In the genomic region with DNA sequence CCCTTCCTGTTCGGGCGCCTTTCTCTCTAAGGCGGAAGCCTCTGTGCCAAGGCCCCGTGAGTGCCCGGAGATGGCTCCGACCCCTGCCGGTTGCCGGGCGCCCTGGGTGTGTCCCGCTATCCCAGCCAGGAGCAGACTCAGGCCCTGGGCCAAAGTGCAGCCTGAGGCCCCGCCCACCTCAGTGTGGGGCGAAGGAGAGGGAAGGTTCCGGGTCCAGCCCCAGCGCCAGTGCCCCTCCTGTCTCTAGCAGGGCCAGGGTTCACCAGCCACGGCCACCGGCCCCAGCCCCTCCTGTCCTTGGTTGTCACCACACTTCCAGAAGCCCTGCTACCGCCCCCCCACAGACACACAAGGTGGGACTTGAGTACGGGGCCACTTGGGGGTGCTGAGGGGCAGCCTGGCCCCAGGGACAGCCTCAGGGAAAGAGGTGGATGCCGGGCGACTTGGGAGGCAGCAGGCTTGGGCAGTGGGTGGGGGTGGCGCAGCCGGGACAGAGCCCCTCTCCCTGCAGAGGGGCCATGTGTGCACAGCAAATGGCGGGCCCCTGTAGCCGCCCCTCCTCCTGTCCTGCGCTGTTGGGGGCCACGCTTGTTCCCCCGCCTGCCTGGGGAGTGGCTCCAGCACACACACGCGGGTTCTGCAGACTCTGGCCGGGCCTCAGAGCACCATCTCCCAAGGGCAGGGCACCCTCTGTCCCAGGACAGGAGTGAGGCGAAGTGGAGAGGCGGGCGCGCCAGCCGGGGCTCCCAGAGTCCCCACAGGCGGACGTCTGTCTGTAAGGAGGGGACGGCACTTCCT, we compare ENCODE assay signal across 1 cellular context.
A peak's percentile ranks its signal among the peaks of the same experiment; 100 is the strongest.
TF ChIP-seq lines count a peak whose summit lies in the region.

No MANE protein-coding gene starts in this region.

TF ChIP-seq in HepG2, 621 proteins besides CTCF, POLR2A, EP300 and RAD21 (continued from another document and continues in another):
- TF ChIP-seq ARNTL (CRISPR knock-in tag; IDR thresholded peaks at IDR 0.05) (peak; percentile 74; the same call in 1 of the 2 replicates), NCOA2 (CRISPR knock-in tag; IDR thresholded peaks at IDR 0.05) (peak; percentile 57), ZNF33B (CRISPR knock-in tag; IDR thresholded peaks at IDR 0.05) (0 out of 2 replicates have a peak, but pooled peaks have one; percentile 77), WIZ (CRISPR knock-in tag; IDR thresholded peaks at IDR 0.05) (peak; percentile 77; the same call in 1 of the 2 replicates), SP1 (IDR thresholded peaks at IDR 0.05) (no peak), SP1 (CRISPR knock-in tag; IDR thresholded peaks at IDR 0.05) (peak; percentile 90; the same call in 1 of the 2 replicates), MYC (CRISPR knock-in tag; IDR thresholded peaks at IDR 0.05; ENCODE audit: borderline replicate concordance) (peak; percentile 81), ZNF451 (CRISPR knock-in tag; IDR thresholded peaks at IDR 0.05) (peak; percentile 46; the same call in 1 of the 2 replicates), ZNF34 (CRISPR knock-in tag; IDR thresholded peaks at IDR 0.05; ENCODE audit: borderline replicate concordance) (peak; percentile 85; the same call in 1 of the 2 replicates), SRSF1 (optimal IDR thresholded peaks at IDR 0.05; ENCODE audit: low read depth, low read length) (peak; percentile 42), ATAD3A (CRISPR knock-in tag; IDR thresholded peaks at IDR 0.05) (no peak), PRPF4 (IDR thresholded peaks at IDR 0.05; ENCODE audit: low read depth, low read length, poor library complexity, severe bottlenecking) (no peak), JUN (CRISPR knock-in tag; IDR thresholded peaks at IDR 0.05) (peak; percentile 60; the same call in 1 of the 2 replicates), CBX1 (IDR thresholded peaks at IDR 0.05; ENCODE audit: low read depth) (no peak), NFYC (CRISPR knock-in tag; IDR thresholded peaks at IDR 0.05) (no peak), PAX8 (CRISPR knock-in tag; IDR thresholded peaks at IDR 0.05; ENCODE audit: borderline replicate concordance) (no peak; the same call in 1 of the 2 replicates), BRD4 (CRISPR knock-in tag; IDR thresholded peaks at IDR 0.05) (peak; percentile 73; the same call in 1 of the 2 replicates), ZNF678 (CRISPR knock-in tag; IDR thresholded peaks at IDR 0.05) (peak; percentile 16; the same call in 1 of the 2 replicates), STAT5B (CRISPR knock-in tag; IDR thresholded peaks at IDR 0.05) (no peak), MEF2D (CRISPR knock-in tag; IDR thresholded peaks at IDR 0.05) (peak; percentile 86), SUZ12 (IDR thresholded peaks at IDR 0.05; ENCODE audit: low read depth, low read length) (no peak), ZNF44 (CRISPR knock-in tag; IDR thresholded peaks at IDR 0.05) (peak; percentile 85; the same call in 1 of the 2 replicates), ZNF317 (CRISPR knock-in tag; IDR thresholded peaks at IDR 0.05) (peak; percentile 87; the same call in 1 of the 2 replicates), ZNF790 (CRISPR knock-in tag; IDR thresholded peaks at IDR 0.05; ENCODE audit: borderline replicate concordance) (no peak), RBM39 (IDR thresholded peaks at IDR 0.05; ENCODE audit: low read depth, low read length, poor library complexity, severe bottlenecking) (peak; percentile 88), GABPA (IDR thresholded peaks at IDR 0.05; ENCODE audit: low read depth, low read length) (0 out of 2 replicates have a peak, but pooled peaks have one; percentile 18), GABPA (CRISPR knock-in tag; IDR thresholded peaks at IDR 0.05; ENCODE audit: low read depth) (peak; percentile 69), IKZF4 (CRISPR knock-in tag; IDR thresholded peaks at IDR 0.05; ENCODE audit: borderline replicate concordance, low read depth, not compliant biosample characterization) (no peak), SMAD1 (CRISPR knock-in tag; IDR thresholded peaks at IDR 0.05; ENCODE audit: borderline replicate concordance, low read depth) (no peak), ZNF430 (CRISPR knock-in tag; IDR thresholded peaks at IDR 0.05) (peak; percentile 94), MED13 (CRISPR knock-in tag; IDR thresholded peaks at IDR 0.05) (peak; percentile 62; the same call in 1 of the 2 replicates), GLI4 (CRISPR knock-in tag; IDR thresholded peaks at IDR 0.05; ENCODE audit: borderline replicate concordance) (peak; percentile 71; the same call in 1 of the 2 replicates), NR2F1 (CRISPR knock-in tag; IDR thresholded peaks at IDR 0.05) (peak in 1 of 2 experiments; percentile 47; a peak in 1 of 4 replicates), ZNF768 (CRISPR knock-in tag; IDR thresholded peaks at IDR 0.05) (no peak), NBN (conservative IDR thresholded peaks at IDR 0.05) (no peak), SALL2 (CRISPR knock-in tag; IDR thresholded peaks at IDR 0.05) (peak; percentile 93), ZNF501 (CRISPR knock-in tag; IDR thresholded peaks at IDR 0.05) (peak; percentile 80), CHD2 (IDR thresholded peaks at IDR 0.05; ENCODE audit: low read depth, low read length) (no peak), BCL6 (CRISPR knock-in tag; IDR thresholded peaks at IDR 0.05) (peak; percentile 15; the same call in 1 of the 2 replicates), PCBP1 (IDR thresholded peaks at IDR 0.05; ENCODE audit: borderline replicate concordance, low read depth, low read length) (peak; percentile 16; the same call in 1 of the 2 replicates), TRIM24 (CRISPR knock-in tag; IDR thresholded peaks at IDR 0.05) (no peak), IKZF1 (IDR thresholded peaks at IDR 0.05) (no peak), KLF16 (CRISPR knock-in tag; IDR thresholded peaks at IDR 0.05) (peak in 1 of 2 experiments; percentile 73; a peak in 1 of 4 replicates), STAG1 (CRISPR knock-in tag; IDR thresholded peaks at IDR 0.05) (peak; percentile 22), MXI1 (IDR thresholded peaks at IDR 0.05; ENCODE audit: borderline replicate concordance, low read depth, low read length) (peak; percentile 61; the same call in 1 of the 3 replicates), KDM1A (CRISPR knock-in tag; IDR thresholded peaks at IDR 0.05) (no peak), NR3C1 (CRISPR knock-in tag; IDR thresholded peaks at IDR 0.05) (no peak), ZNF572 (CRISPR knock-in tag; IDR thresholded peaks at IDR 0.05) (0 out of 2 replicates have a peak, but pooled peaks have one; percentile 52)
- TF ChIP-seq, protein P1, sequence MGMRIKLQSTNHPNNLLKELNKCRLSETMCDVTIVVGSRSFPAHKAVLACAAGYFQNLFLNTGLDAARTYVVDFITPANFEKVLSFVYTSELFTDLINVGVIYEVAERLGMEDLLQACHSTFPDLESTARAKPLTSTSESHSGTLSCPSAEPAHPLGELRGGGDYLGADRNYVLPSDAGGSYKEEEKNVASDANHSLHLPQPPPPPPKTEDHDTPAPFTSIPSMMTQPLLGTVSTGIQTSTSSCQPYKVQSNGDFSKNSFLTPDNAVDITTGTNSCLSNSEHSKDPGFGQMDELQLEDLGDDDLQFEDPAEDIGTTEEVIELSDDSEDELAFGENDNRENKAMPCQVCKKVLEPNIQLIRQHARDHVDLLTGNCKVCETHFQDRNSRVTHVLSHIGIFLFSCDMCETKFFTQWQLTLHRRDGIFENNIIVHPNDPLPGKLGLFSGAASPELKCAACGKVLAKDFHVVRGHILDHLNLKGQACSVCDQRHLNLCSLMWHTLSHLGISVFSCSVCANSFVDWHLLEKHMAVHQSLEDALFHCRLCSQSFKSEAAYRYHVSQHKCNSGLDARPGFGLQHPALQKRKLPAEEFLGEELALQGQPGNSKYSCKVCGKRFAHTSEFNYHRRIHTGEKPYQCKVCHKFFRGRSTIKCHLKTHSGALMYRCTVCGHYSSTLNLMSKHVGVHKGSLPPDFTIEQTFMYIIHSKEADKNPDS (CRISPR knock-in tag; IDR thresholded peaks at IDR 0.05) = no peak
- TF ChIP-seq, protein P2, sequence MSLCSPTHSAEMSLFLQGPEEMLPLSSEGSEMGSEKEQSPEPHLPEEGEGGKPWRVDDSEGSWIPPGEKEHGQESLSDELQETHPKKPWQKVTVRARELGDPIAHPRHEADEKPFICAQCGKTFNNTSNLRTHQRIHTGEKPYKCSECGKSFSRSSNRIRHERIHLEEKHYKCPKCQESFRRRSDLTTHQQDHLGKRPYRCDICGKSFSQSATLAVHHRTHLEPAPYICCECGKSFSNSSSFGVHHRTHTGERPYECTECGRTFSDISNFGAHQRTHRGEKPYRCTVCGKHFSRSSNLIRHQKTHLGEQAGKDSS (CRISPR knock-in tag; IDR thresholded peaks at IDR 0.05; ENCODE audit: borderline replicate concordance, low read depth) = 0 out of 2 replicates have a peak, but pooled peaks have one; percentile 7
- TF ChIP-seq, protein P3, sequence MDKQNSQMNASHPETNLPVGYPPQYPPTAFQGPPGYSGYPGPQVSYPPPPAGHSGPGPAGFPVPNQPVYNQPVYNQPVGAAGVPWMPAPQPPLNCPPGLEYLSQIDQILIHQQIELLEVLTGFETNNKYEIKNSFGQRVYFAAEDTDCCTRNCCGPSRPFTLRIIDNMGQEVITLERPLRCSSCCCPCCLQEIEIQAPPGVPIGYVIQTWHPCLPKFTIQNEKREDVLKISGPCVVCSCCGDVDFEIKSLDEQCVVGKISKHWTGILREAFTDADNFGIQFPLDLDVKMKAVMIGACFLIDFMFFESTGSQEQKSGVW (CRISPR knock-in tag; IDR thresholded peaks at IDR 0.05; ENCODE audit: borderline replicate concordance) = no peak
- TF ChIP-seq, protein P4, sequence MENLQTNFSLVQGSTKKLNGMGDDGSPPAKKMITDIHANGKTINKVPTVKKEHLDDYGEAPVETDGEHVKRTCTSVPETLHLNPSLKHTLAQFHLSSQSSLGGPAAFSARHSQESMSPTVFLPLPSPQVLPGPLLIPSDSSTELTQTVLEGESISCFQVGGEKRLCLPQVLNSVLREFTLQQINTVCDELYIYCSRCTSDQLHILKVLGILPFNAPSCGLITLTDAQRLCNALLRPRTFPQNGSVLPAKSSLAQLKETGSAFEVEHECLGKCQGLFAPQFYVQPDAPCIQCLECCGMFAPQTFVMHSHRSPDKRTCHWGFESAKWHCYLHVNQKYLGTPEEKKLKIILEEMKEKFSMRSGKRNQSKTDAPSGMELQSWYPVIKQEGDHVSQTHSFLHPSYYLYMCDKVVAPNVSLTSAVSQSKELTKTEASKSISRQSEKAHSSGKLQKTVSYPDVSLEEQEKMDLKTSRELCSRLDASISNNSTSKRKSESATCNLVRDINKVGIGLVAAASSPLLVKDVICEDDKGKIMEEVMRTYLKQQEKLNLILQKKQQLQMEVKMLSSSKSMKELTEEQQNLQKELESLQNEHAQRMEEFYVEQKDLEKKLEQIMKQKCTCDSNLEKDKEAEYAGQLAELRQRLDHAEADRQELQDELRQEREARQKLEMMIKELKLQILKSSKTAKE (CRISPR knock-in tag; IDR thresholded peaks at IDR 0.05; ENCODE audit: borderline replicate concordance) = peak; percentile 51; the same call in 1 of the 2 replicates
- TF ChIP-seq, protein P5, sequence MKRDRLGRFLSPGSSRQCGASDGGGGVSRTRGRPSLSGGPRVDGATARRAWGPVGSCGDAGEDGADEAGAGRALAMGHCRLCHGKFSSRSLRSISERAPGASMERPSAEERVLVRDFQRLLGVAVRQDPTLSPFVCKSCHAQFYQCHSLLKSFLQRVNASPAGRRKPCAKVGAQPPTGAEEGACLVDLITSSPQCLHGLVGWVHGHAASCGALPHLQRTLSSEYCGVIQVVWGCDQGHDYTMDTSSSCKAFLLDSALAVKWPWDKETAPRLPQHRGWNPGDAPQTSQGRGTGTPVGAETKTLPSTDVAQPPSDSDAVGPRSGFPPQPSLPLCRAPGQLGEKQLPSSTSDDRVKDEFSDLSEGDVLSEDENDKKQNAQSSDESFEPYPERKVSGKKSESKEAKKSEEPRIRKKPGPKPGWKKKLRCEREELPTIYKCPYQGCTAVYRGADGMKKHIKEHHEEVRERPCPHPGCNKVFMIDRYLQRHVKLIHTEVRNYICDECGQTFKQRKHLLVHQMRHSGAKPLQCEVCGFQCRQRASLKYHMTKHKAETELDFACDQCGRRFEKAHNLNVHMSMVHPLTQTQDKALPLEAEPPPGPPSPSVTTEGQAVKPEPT (CRISPR knock-in tag; IDR thresholded peaks at IDR 0.05; ENCODE audit: low read depth) = no peak
- TF ChIP-seq, protein P6, sequence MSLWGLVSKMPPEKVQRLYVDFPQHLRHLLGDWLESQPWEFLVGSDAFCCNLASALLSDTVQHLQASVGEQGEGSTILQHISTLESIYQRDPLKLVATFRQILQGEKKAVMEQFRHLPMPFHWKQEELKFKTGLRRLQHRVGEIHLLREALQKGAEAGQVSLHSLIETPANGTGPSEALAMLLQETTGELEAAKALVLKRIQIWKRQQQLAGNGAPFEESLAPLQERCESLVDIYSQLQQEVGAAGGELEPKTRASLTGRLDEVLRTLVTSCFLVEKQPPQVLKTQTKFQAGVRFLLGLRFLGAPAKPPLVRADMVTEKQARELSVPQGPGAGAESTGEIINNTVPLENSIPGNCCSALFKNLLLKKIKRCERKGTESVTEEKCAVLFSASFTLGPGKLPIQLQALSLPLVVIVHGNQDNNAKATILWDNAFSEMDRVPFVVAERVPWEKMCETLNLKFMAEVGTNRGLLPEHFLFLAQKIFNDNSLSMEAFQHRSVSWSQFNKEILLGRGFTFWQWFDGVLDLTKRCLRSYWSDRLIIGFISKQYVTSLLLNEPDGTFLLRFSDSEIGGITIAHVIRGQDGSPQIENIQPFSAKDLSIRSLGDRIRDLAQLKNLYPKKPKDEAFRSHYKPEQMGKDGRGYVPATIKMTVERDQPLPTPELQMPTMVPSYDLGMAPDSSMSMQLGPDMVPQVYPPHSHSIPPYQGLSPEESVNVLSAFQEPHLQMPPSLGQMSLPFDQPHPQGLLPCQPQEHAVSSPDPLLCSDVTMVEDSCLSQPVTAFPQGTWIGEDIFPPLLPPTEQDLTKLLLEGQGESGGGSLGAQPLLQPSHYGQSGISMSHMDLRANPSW (CRISPR knock-in tag; IDR thresholded peaks at IDR 0.05; ENCODE audit: borderline replicate concordance) = no peak; the same call in 1 of the 2 replicates
- TF ChIP-seq, protein P7, sequence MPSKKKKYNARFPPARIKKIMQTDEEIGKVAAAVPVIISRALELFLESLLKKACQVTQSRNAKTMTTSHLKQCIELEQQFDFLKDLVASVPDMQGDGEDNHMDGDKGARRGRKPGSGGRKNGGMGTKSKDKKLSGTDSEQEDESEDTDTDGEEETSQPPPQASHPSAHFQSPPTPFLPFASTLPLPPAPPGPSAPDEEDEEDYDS (CRISPR knock-in tag; IDR thresholded peaks at IDR 0.05) = peak; percentile 68; the same call in 1 of the 2 replicates
- TF ChIP-seq, protein P8, sequence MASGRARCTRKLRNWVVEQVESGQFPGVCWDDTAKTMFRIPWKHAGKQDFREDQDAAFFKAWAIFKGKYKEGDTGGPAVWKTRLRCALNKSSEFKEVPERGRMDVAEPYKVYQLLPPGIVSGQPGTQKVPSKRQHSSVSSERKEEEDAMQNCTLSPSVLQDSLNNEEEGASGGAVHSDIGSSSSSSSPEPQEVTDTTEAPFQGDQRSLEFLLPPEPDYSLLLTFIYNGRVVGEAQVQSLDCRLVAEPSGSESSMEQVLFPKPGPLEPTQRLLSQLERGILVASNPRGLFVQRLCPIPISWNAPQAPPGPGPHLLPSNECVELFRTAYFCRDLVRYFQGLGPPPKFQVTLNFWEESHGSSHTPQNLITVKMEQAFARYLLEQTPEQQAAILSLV (CRISPR knock-in tag; IDR thresholded peaks at IDR 0.05; ENCODE audit: borderline replicate concordance) = 0 out of 2 replicates have a peak, but pooled peaks have one; percentile 40
- TF ChIP-seq, protein P9, sequence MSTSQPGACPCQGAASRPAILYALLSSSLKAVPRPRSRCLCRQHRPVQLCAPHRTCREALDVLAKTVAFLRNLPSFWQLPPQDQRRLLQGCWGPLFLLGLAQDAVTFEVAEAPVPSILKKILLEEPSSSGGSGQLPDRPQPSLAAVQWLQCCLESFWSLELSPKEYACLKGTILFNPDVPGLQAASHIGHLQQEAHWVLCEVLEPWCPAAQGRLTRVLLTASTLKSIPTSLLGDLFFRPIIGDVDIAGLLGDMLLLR (CRISPR knock-in tag; IDR thresholded peaks at IDR 0.05) = no peak
